Comparison of ENCODE assay signal across 8 cellular contexts in genomic region chr4:147019061-147019460, GRCh38.
DNase-seq lines count a peak whose midpoint lies in the region; TF ChIP-seq lines count a peak whose summit lies in the region.

No MANE protein-coding gene starts in this region.

- no peak overlapping the region for H2AFZ ChIP-seq in mammary epithelial cell (ENCODE audit: low read depth, low read length)

- H3K9ac ChIP-seq in mammary epithelial cell (ENCODE audit: insufficient read depth, low read length), result no peak overlapping the region

- no peaks in the 10 kb centered on the region for H3K79me2 ChIP-seq in mammary epithelial cell (ENCODE audit: insufficient read depth, low read length)

- dilution Hi-C loops in mammary epithelial cell (cut with HindIII; ENCODE audit: low sequenced_read_pairs), result no loop called here

- WGBS in mammary epithelial cell (ENCODE audit: low coverage, missing lambda C conversion rate), result 16% methylated on average over 2 of the region's 2 CpGs

- DNase-seq in ELF-1 (ENCODE audit: low read depth, low spot score), result peak; percentile 42
- peak; percentile 50 for DNase-seq in GM20000 (ENCODE audit: low spot score)
- DNase-seq in HT1080 (ENCODE audit: low read depth), result peak; percentile 43
- DNase-seq in WERI-Rb-1, result peak; percentile 81
- DNase-seq in mammary epithelial cell, result peak; percentile 42
- DNase-seq in kidney glomerular epithelial cell (lab: John Stamatoyannopoulos, UW), result peak; percentile 9
- DNase-seq in stimulated activated CD4-positive, alpha-beta T cell treated with anti-CD3 and anti-CD28 coated beads, TNF-alpha, amount 100 ng/mL, for 4 hours (ENCODE audit: low read depth in 3 of 3), result peak in 2 of 3 experiments; percentile 3 to 17
- no peak for DNase-seq in GF-D8 (lab: John Stamatoyannopoulos, UW)

- H3K27me3 ChIP-seq in WERI-Rb-1 (ENCODE audit: insufficient read depth, low read depth, severe bottlenecking) (no peaks in the 10 kb centered on the region), mammary epithelial cell (ENCODE audit: insufficient read depth, low read length) (peaks cover 3% of the 10 kb centered on the region)

- no peak overlapping the region for H3K27ac ChIP-seq in WERI-Rb-1
- no peak overlapping the region for H3K27ac ChIP-seq in mammary epithelial cell (ENCODE audit: insufficient read depth, low read depth, low read length)

- H3K4me3 ChIP-seq in WERI-Rb-1 (ENCODE audit: low read depth, low read length), result no peak overlapping the region
- H3K4me3 ChIP-seq in mammary epithelial cell (replicated peaks in 1 of 3; ENCODE audit: insufficient read depth in 1 of 3, low read depth in 2 of 3, low read length in 3 of 3), result no peak overlapping the region

- no TSS peak for BruUV-seq in mammary epithelial cell (replicated peaks; lab: Mats Ljungman, UMichigan)

- H3K9me3 ChIP-seq in WERI-Rb-1 (ENCODE audit: severe bottlenecking), result no peaks in the 10 kb centered on the region
- no peaks in the 10 kb centered on the region for H3K9me3 ChIP-seq in mammary epithelial cell (replicated peaks; ENCODE audit: insufficient read depth, low read length)

- intact Hi-C loops in mammary epithelial cell (cut with micrococcal nuclease), result loop anchor here (1.0 to 10.0 kb wide), 4 partner anchors 78 to 846 kb away; no protein-coding TSS in a partner anchor

- in situ Hi-C loops in mammary epithelial cell (cut with MboI; ENCODE audit: low sequenced_read_pairs in 2 of 2), result loop anchor here in 1 of 2 donors (5.0 kb wide), 1 partner anchor 78 kb away; no protein-coding TSS in a partner anchor

- H3K36me3 ChIP-seq in WERI-Rb-1 (no peaks in the 10 kb centered on the region), mammary epithelial cell (ENCODE audit: insufficient read depth, low read length) (no peaks in the 10 kb centered on the region)

- TF ChIP-seq CTCF in GM20000 (IDR thresholded peaks at IDR 0.05; ENCODE audit: extremely low read depth, missing control alignments) (peak; percentile 37), WERI-Rb-1 (IDR thresholded peaks at IDR 0.05; ENCODE audit: low read depth, low read length) (peak; percentile 86), mammary epithelial cell (conservative IDR thresholded peaks at IDR 0.05 in 1 of 2, IDR thresholded peaks at IDR 0.05 in 1 of 2; ENCODE audit: extremely low read depth in 1 of 2, insufficient read depth in 1 of 2, low read depth in 1 of 2, low read length in 2 of 2) (peak; percentile 69 to 81)

- no peaks in the 10 kb centered on the region for H4K20me1 ChIP-seq in mammary epithelial cell (ENCODE audit: insufficient read depth, low read length)

- H3K4me1 ChIP-seq in mammary epithelial cell (ENCODE audit: insufficient read depth, low read length), result no peaks in the 10 kb centered on the region

- H3K4me2 ChIP-seq in mammary epithelial cell (ENCODE audit: insufficient read depth, low read depth, low read length), result no peak overlapping the region

- CTCF ChIA-PET in mammary epithelial cell (lab: Charles Lee; ENCODE audit: low non-redundant PET), result interaction anchor here (0.5 to 1.3 kb wide), 10 partner anchors 15 to 677 kb away, joined by 3 to 33 read pairs (median 5); no protein-coding TSS in a partner anchor
